In genomic region chr6:33455051-33455450, GRCh38 we compare ENCODE assay signal across 8 cellular contexts. TPM values are rescaled to one million over a fixed set of nuclear protein-coding genes. Genes with fewer than 3 reads are reported as not detected.
DNase-seq lines count a peak whose midpoint lies in the region; ATAC-seq and TF ChIP-seq lines count a peak whose summit lies in the region.

No MANE protein-coding gene starts in this region.

- peaks cover 21% of the 10 kb centered on the region for H3K4me1 Mint-ChIP-seq in neural crest cell

- H3K27ac ChIP-seq in C4-2B: peak overlapping the region; percentile 87

- no peak for DNase-seq in NB4 (ENCODE audit: low read depth)
- DNase-seq in neural crest cell (ENCODE audit: low read depth, low spot score): no peak
- DNase-seq in AG08395 (ENCODE audit: low spot score): no peak
- no peak for DNase-seq in NCI-H345 treated with DMSO at 0.1 percent for 48 hours (lab: John Stamatoyannopoulos, UW; ENCODE audit: unreplicated experiment)
- no peak for DNase-seq in DMS79 (lab: John Stamatoyannopoulos, UW)

- H3K27ac Mint-ChIP-seq in neural crest cell (ENCODE audit: unreplicated experiment): peak overlapping the region; percentile 67

- H3K36me3 ChIP-seq in endocrine pancreas (ENCODE audit: control insufficient read depth, insufficient read depth, low read length): no peaks in the 10 kb centered on the region

- peak overlapping the region; percentile 63 for H3K9ac ChIP-seq in endocrine pancreas (ENCODE audit: control insufficient read depth, insufficient read depth, low read length)

- peak overlapping the region; percentile 96 for H3K4me3 Mint-ChIP-seq in neural crest cell

- ATAC-seq in HG02642 (IDR thresholded peaks at IDR 0.05; ENCODE audit: poor library complexity, unreplicated experiment): no peak

- TF ChIP-seq POLR2A in NB4 (IDR thresholded peaks at IDR 0.05; ENCODE audit: extremely low read depth, insufficient read length): no peak

- H3K9me3 ChIP-seq in endocrine pancreas (ENCODE audit: control insufficient read depth, low read length): no peaks in the 10 kb centered on the region

- peaks cover 3% of the 10 kb centered on the region for H3K9me3 Mint-ChIP-seq in neural crest cell

- H3K27me3 ChIP-seq in endocrine pancreas (ENCODE audit: control insufficient read depth, insufficient read depth, low read length): no peaks in the 10 kb centered on the region

- peaks cover 5% of the 10 kb centered on the region for H3K27me3 Mint-ChIP-seq in neural crest cell (ENCODE audit: low read depth)

- H3K4me1 ChIP-seq in endocrine pancreas (ENCODE audit: control insufficient read depth, insufficient read depth, low read length): no peaks in the 10 kb centered on the region

- TF ChIP-seq CTCF in C4-2B (conservative IDR thresholded peaks at IDR 0.05) (no peak), NB4 (IDR thresholded peaks at IDR 0.05; ENCODE audit: low read depth, low read length) (no peak), neural crest cell (conservative IDR thresholded peaks at IDR 0.05) (no peak)

- peaks cover 30% of the 10 kb centered on the region for H3K36me3 Mint-ChIP-seq in neural crest cell (ENCODE audit: low read depth)

- H3K4me3 ChIP-seq in NB4 (ENCODE audit: low read depth, low read length): peak overlapping the region; percentile 88
- H3K4me3 ChIP-seq in endocrine pancreas (ENCODE audit: control insufficient read depth, insufficient read depth, low read length): peak overlapping the region; percentile 59

RNA-seq across cellular contexts. Expression of gene ZBTB9, which starts 0.7 kb away (rescaled TPM):
- 18.4 and 21.1 TPM in 2 replicates for total RNA-seq in neural crest cell

RNA-seq across cellular contexts. Expression of gene SYNGAP1, which starts 35.2 kb away (rescaled TPM):
- 72.4 and 73.5 TPM in 2 replicates for total RNA-seq in neural crest cell

RNA-seq across cellular contexts. Expression of gene CUTA, which starts 37.1 kb away (rescaled TPM):
- 319 and 326 TPM in 2 replicates for total RNA-seq in neural crest cell

RNA-seq across cellular contexts. Expression of gene PHF1, which starts 44.2 kb away (rescaled TPM):
- 63.5 and 70.5 TPM in 2 replicates for total RNA-seq in neural crest cell
